1 cellular context compared by ENCODE assay signal in genomic region chr9:125747053-125747764, GRCh38.
A peak's percentile ranks its signal among the peaks of the same experiment; 100 is the strongest.
TF ChIP-seq lines count a peak whose summit lies in the region.

TSS of gene PBX3 (plus strand) at chr9:125747373.

TF ChIP-seq in H1, 55 proteins besides CTCF, POLR2A, EP300 and RAD21:
- TF ChIP-seq PHF8 (conservative IDR thresholded peaks at IDR 0.05; ENCODE audit: low read depth, low read length) (peak; percentile 48; the same call in 1 of the 2 replicates), CREB1 (IDR thresholded peaks at IDR 0.05) (no peak), HDAC2 (IDR thresholded peaks at IDR 0.05; ENCODE audit: borderline replicate concordance in 1 of 2, low read depth in 2 of 2, low read length in 2 of 2) (peak in 1 of 2 experiments; percentile 21; a peak in 1 of 4 replicates), RBBP5 (IDR thresholded peaks at IDR 0.05; ENCODE audit: borderline replicate concordance, low read depth, low read length) (peak; percentile 20), KDM1A (IDR thresholded peaks at IDR 0.05; ENCODE audit: borderline replicate concordance, low read length) (peak; percentile 30; the same call in 1 of the 2 replicates), RNF2 (IDR thresholded peaks at IDR 0.05; ENCODE audit: borderline replicate concordance, low read depth, low read length, missing control alignments, poor library complexity, severe bottlenecking) (no peak), CHD2 (IDR thresholded peaks at IDR 0.05; ENCODE audit: low read length) (no peak), SIN3A (conservative IDR thresholded peaks at IDR 0.05 in 1 of 2, IDR thresholded peaks at IDR 0.05 in 1 of 2; ENCODE audit: low read depth in 1 of 2, low read length in 2 of 2) (no peak), GABPA (IDR thresholded peaks at IDR 0.05; ENCODE audit: borderline replicate concordance, insufficient read depth, low read length) (no peak), ASH2L (IDR thresholded peaks at IDR 0.05; ENCODE audit: low read length) (peak; percentile 62), TAF1 (IDR thresholded peaks at IDR 0.05; ENCODE audit: low read depth, low read length) (0 out of 2 replicates have a peak, but pooled peaks have one; percentile 27), POU5F1 (IDR thresholded peaks at IDR 0.05; ENCODE audit: low read depth, low read length) (no peak)
TF ChIP-seq in H1: peak in this region for 6.
